ENCODE assay signal across 8 cellular contexts in the genomic region with DNA sequence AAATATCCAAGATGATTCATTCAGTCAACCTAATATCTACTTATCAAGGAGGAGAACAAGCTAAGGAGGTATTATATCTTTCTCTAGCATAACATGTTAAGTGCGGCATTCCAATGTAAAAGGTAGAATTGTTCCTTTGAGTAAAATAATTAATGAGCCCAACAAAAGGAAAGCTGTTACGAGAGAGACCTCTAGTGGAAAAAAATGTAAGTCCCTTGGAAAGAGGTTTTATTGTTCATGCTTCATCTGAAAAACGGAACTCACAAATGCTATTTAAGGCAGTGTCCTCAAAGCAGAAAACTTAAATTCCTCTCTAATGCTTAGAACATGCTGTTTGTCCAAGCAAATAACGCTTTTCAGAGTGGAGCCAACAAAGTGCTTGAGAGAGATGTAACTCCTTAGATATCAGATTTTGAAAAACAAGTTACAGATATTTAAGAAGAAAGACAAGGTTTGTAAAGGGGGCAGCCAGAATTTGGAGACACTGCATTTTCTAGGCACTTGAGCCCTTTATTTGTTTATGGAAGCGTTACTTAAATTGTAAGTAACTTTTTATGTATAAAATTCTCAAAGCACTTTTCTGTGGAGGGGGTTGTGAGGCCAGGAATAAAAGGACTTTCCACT.
A peak's percentile ranks its signal among the peaks of the same experiment; 100 is the strongest.
DNase-seq lines count a peak whose midpoint lies in the region; ATAC-seq and TF ChIP-seq lines count a peak whose summit lies in the region.

No MANE protein-coding gene starts in this region.

- no peak for TF ChIP-seq POLR2A in ovary (IDR thresholded peaks at IDR 0.05)

- H3K4me1 Mint-ChIP-seq in activated T-helper 1 cell treated with anti-CD3 and anti-CD28 coated beads, Interleukin-12 subunit alpha, Interleukin-12 subunit beta, Interleukin-2, Interleukin-4 antibody, amounts not matched to agents 30 ng/mL and 10 ng/mL and 1 ng/mL, durations not matched to agents 14 hours and 24 hours and 36 hours (ENCODE audit: low read depth): no peaks in the 10 kb centered on the region

- ATAC-seq in GM18867 (IDR thresholded peaks at IDR 0.05; ENCODE audit: unreplicated experiment) (peak; percentile 64), RWPE2 (ENCODE audit: low read depth) (no peak; the same call in 2 of the 3 replicates)

- H3K4me2 ChIP-seq in Karpas-422 (ENCODE audit: low read depth, low read length, poor library complexity, severe bottlenecking) (no peak overlapping the region), smooth muscle cell (peak overlapping the region; percentile 58)

- H3K9me3 ChIP-seq in Karpas-422 (ENCODE audit: low read length) (no peaks in the 10 kb centered on the region), RWPE2 (ENCODE audit: severe bottlenecking) (peaks cover 3% of the 10 kb centered on the region), smooth muscle cell (replicated peaks; ENCODE audit: low read depth) (no peaks in the 10 kb centered on the region), ovary (no peaks in the 10 kb centered on the region)

- POLR2A ChIA-PET in BJ (lab: Charles Lee): no interaction called here

- no peak overlapping the region for H3K4me3 Mint-ChIP-seq in activated T-helper 1 cell treated with anti-CD3 and anti-CD28 coated beads, Interleukin-12 subunit alpha, Interleukin-12 subunit beta, Interleukin-2, Interleukin-4 antibody, amounts not matched to agents 30 ng/mL and 10 ng/mL and 1 ng/mL, durations not matched to agents 14 hours and 24 hours and 36 hours

- H3K4me1 ChIP-seq in Karpas-422 (ENCODE audit: low read length) (no peaks in the 10 kb centered on the region), RWPE2 (ENCODE audit: insufficient read depth, poor library complexity, severe bottlenecking) (no peaks in the 10 kb centered on the region), smooth muscle cell (ENCODE audit: low read depth) (no peaks in the 10 kb centered on the region), ovary (ENCODE audit: insufficient read depth) (no peaks in the 10 kb centered on the region)

- H3K27ac Mint-ChIP-seq in activated T-helper 1 cell treated with anti-CD3 and anti-CD28 coated beads, Interleukin-12 subunit alpha, Interleukin-12 subunit beta, Interleukin-2, Interleukin-4 antibody, amounts not matched to agents 30 ng/mL and 10 ng/mL and 1 ng/mL, durations not matched to agents 14 hours and 24 hours and 36 hours: no peak overlapping the region

- H3K27me3 Mint-ChIP-seq in activated T-helper 1 cell treated with anti-CD3 and anti-CD28 coated beads, Interleukin-12 subunit alpha, Interleukin-12 subunit beta, Interleukin-2, Interleukin-4 antibody, amounts not matched to agents 30 ng/mL and 10 ng/mL and 1 ng/mL, durations not matched to agents 14 hours and 24 hours and 36 hours (ENCODE audit: insufficient read depth): peaks cover 3% of the 10 kb centered on the region

- no peaks in the 10 kb centered on the region for H3K9me3 Mint-ChIP-seq in activated T-helper 1 cell treated with anti-CD3 and anti-CD28 coated beads, Interleukin-12 subunit alpha, Interleukin-12 subunit beta, Interleukin-2, Interleukin-4 antibody, amounts not matched to agents 30 ng/mL and 10 ng/mL and 1 ng/mL, durations not matched to agents 14 hours and 24 hours and 36 hours

- intact Hi-C loops in ovary (cut with DNase I): no loop called here
- intact Hi-C loops in activated T-helper 1 cell treated with anti-CD3 and anti-CD28 coated beads, Interleukin-12 subunit alpha, Interleukin-12 subunit beta, Interleukin-2, Interleukin-4 antibody, amounts not matched to agents 30 ng/mL and 10 ng/mL and 1 ng/mL, durations not matched to agents 14 hours and 24 hours and 36 hours (cut with micrococcal nuclease): loop anchor here (1.0 to 5.0 kb wide), 4 partner anchors 1045 to 1884 kb away; no protein-coding TSS in a partner anchor

- WGBS in smooth muscle cell (ENCODE audit: low lambda C conversion rate): 14% methylated on average over 5 of the region's 5 CpGs
- WGBS in ovary, 3 donors: 0 to 2% (median 2%) methylated on average over 5 of the region's 5 CpGs

- 0 out of 2 replicates have a peak, but pooled peaks cover 2% of the 10 kb centered on the region for H3K27me3 ChIP-seq in BJ (ENCODE audit: control insufficient read depth, insufficient read depth, low read length)
- no peaks in the 10 kb centered on the region for H3K27me3 ChIP-seq in Karpas-422 (ENCODE audit: low read length)
- peaks cover 16% of the 10 kb centered on the region for H3K27me3 ChIP-seq in RWPE2 (ENCODE audit: insufficient read depth, poor library complexity, severe bottlenecking)
- H3K27me3 ChIP-seq in smooth muscle cell (ENCODE audit: low read depth): no peaks in the 10 kb centered on the region
- H3K27me3 ChIP-seq in ovary: no peaks in the 10 kb centered on the region

- no peaks in the 10 kb centered on the region for H3F3A ChIP-seq in smooth muscle cell (ENCODE audit: low read depth)

- no peaks in the 10 kb centered on the region for H3K9me2 ChIP-seq in Karpas-422 (replicated peaks; ENCODE audit: insufficient read depth, low read length)

- no peaks in the 10 kb centered on the region for H3K79me2 ChIP-seq in Karpas-422 (ENCODE audit: low read length)
- no peaks in the 10 kb centered on the region for H3K79me2 ChIP-seq in smooth muscle cell (ENCODE audit: low read depth)

- H3K36me3 ChIP-seq in BJ (ENCODE audit: control insufficient read depth, insufficient read depth, low read length): no peaks in the 10 kb centered on the region
- no peaks in the 10 kb centered on the region for H3K36me3 ChIP-seq in Karpas-422 (ENCODE audit: insufficient read depth, low read length)
- H3K36me3 ChIP-seq in RWPE2 (ENCODE audit: low read depth): no peaks in the 10 kb centered on the region
- H3K36me3 ChIP-seq in smooth muscle cell (ENCODE audit: low read depth): no peaks in the 10 kb centered on the region
- H3K36me3 ChIP-seq in ovary: no peaks in the 10 kb centered on the region

- no peak for TF ChIP-seq EP300 in ovary (IDR thresholded peaks at IDR 0.05)

- DNase-seq in BJ (ENCODE audit: low read depth): peak; percentile 2
- DNase-seq in Karpas-422: peak; percentile 74
- DNase-seq in RWPE2 (ENCODE audit: low spot score): no peak
- peak; percentile 10 to 63 for DNase-seq in foreskin fibroblast
- DNase-seq in smooth muscle cell (lab: John Stamatoyannopoulos, UW; ENCODE audit: unreplicated experiment): no peak
- no peak for DNase-seq in ovary
- no peak for DNase-seq in activated T-helper 1 cell treated with anti-CD3 and anti-CD28 coated beads, Interleukin-12 subunit alpha, Interleukin-12 subunit beta, Interleukin-2, Interleukin-4 antibody, amounts not matched to agents 30 ng/mL and 10 ng/mL and 1 ng/mL, durations not matched to agents 14 hours and 24 hours and 36 hours (ENCODE audit: low spot score)

- no peak overlapping the region for H3K4me3 ChIP-seq in BJ (ENCODE audit: low read depth, low read length)
- H3K4me3 ChIP-seq in Karpas-422 (ENCODE audit: low read length): no peak overlapping the region
- H3K4me3 ChIP-seq in RWPE2 (ENCODE audit: severe bottlenecking): no peak overlapping the region
- no peak overlapping the region for H3K4me3 ChIP-seq in foreskin fibroblast (ENCODE audit: low read depth in 1 of 2, low read length in 2 of 2)
- no peak overlapping the region for H3K4me3 ChIP-seq in smooth muscle cell
- H3K4me3 ChIP-seq in ovary: no peak overlapping the region

- no peak overlapping the region for H2AFZ ChIP-seq in Karpas-422 (ENCODE audit: low read length)
- H2AFZ ChIP-seq in smooth muscle cell (ENCODE audit: low read depth): peak overlapping the region; percentile 77

- no peak overlapping the region for H3K27ac ChIP-seq in Karpas-422 (ENCODE audit: low read length)
- no peak overlapping the region for H3K27ac ChIP-seq in RWPE2 (ENCODE audit: poor library complexity, severe bottlenecking)
- H3K27ac ChIP-seq in smooth muscle cell (ENCODE audit: low read depth): no peak overlapping the region
- H3K27ac ChIP-seq in ovary: no peak overlapping the region

- H3K9ac ChIP-seq in Karpas-422 (ENCODE audit: low read length) (no peak overlapping the region), smooth muscle cell (ENCODE audit: low read depth) (no peak overlapping the region)

- CTCF ChIA-PET in BJ (lab: Yijun Ruan, JAX): interaction anchor here (0.6 to 1.4 kb wide), 4 partner anchors 17 to 1884 kb away, joined by 3 to 6 read pairs (median 4); no protein-coding TSS in a partner anchor

- TF ChIP-seq CTCF in BJ (IDR thresholded peaks at IDR 0.05; ENCODE audit: insufficient read depth, low read depth, low read length): peak; percentile 61
- peak; percentile 82 for TF ChIP-seq CTCF in RWPE2 (IDR thresholded peaks at IDR 0.05; ENCODE audit: poor library complexity, severe bottlenecking)
- peak; percentile 49 for TF ChIP-seq CTCF in foreskin fibroblast (IDR thresholded peaks at IDR 0.05; ENCODE audit: low read depth, low read length)
- peak; percentile 50 for TF ChIP-seq CTCF in smooth muscle cell (IDR thresholded peaks at IDR 0.05; ENCODE audit: borderline replicate concordance, insufficient read depth, poor library complexity, severe bottlenecking)
- TF ChIP-seq CTCF in ovary (IDR thresholded peaks at IDR 0.05): peak in 1 of 3 donors; percentile 12

- no peaks in the 10 kb centered on the region for H4K20me1 ChIP-seq in Karpas-422 (ENCODE audit: insufficient read depth, low read depth, low read length)
- H4K20me1 ChIP-seq in smooth muscle cell (ENCODE audit: low read depth): no peaks in the 10 kb centered on the region

- H3K36me3 Mint-ChIP-seq in activated T-helper 1 cell treated with anti-CD3 and anti-CD28 coated beads, Interleukin-12 subunit alpha, Interleukin-12 subunit beta, Interleukin-2, Interleukin-4 antibody, amounts not matched to agents 30 ng/mL and 10 ng/mL and 1 ng/mL, durations not matched to agents 14 hours and 24 hours and 36 hours (ENCODE audit: low read depth): no peaks in the 10 kb centered on the region

Comparison
In these comparisons a context has a peak if more than half of its experiments do, and no peak if none do; other contexts are left out.
1. DNase-seq: peak in BJ (single experiment), Karpas-422 (single experiment) and foreskin fibroblast (2 of 2); none in RWPE2 (single experiment), smooth muscle cell (single experiment), ovary (0 of 5) and activated T-helper 1 cell treated with anti-CD3 and anti-CD28 coated beads, Interleukin-12 subunit alpha, Interleukin-12 subunit beta, Interleukin-2, Interleukin-4 antibody, amounts not matched to agents 30 ng/mL and 10 ng/mL and 1 ng/mL, durations not matched to agents 14 hours and 24 hours and 36 hours (single experiment).